10 cellular contexts compared by ENCODE assay signal in the genomic region with DNA sequence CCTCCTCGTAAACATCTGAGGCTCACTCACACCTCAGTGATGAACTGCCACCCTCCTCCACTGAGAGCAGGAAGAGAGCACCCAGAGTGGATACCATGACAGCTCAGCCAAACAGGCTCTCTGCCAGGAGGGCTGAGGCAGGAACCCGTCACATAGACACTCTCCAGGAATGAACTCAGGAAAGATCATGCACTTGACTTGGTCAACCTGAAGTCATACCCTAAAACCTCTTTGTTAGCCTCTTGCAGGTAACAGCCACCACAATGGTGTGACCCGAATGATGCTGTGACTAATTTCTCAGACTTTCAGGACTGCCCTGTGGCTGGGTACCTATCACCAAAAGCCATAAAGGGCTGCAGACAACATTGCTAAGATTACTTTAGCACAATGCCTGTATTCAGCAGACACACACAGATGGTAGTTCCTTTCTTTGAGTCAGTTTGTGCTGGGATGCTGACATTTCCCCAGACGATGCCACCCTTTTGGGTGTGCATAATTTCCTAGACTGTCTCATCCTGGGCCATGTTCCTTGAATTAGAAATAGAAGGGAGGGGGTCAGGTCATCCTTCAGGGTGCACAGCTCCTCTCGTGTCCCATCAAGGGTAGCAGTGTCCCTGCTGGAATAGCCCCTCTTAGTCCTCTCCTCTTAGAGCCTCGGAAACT. TPM values are rescaled to one million over a fixed set of nuclear protein-coding genes. Genes with fewer than 3 reads are reported as not detected.
DNase-seq lines count a peak whose midpoint lies in the region; ATAC-seq and TF ChIP-seq lines count a peak whose summit lies in the region.
"Had no signal": no experiment of that assay in that cellular context is flagged by ENCODE, and none has a peak within 500 bp of the region (broad histone marks: within the 10 kb centered on the region; RNA-seq: fewer than 3 reads in every experiment).

No MANE protein-coding gene starts in this region.

- intact Hi-C loops in psoas muscle (cut with DNase I) = no loop called here

- no peaks in the 10 kb centered on the region for H3K27me3 ChIP-seq in psoas muscle (ENCODE audit: insufficient read depth in 3 of 3, low read length in 2 of 3)

- no peaks in the 10 kb centered on the region for H3K36me3 ChIP-seq in psoas muscle (ENCODE audit: insufficient read depth in 1 of 2, low read depth in 1 of 2)

- peaks cover 24% of the 10 kb centered on the region for H3K4me1 ChIP-seq in psoas muscle

- H3K4me3 ChIP-seq in psoas muscle = no peak overlapping the region

- ATAC-seq in GM18858 (IDR thresholded peaks at IDR 0.05; ENCODE audit: unreplicated experiment) (peak; percentile 66), HG03064 (IDR thresholded peaks at IDR 0.05; ENCODE audit: low read depth, unreplicated experiment) (peak; percentile 77), psoas muscle (peak; percentile 44 to 83 (median 58)), HG02870 (IDR thresholded peaks at IDR 0.05; ENCODE audit: unreplicated experiment) (no peak)

- no peaks in the 10 kb centered on the region for H3K9me3 ChIP-seq in psoas muscle

- H3K27ac ChIP-seq in caudate nucleus (ENCODE audit: low read depth, low read length) (peak overlapping the region; percentile 4), psoas muscle (no peak overlapping the region)

- no peak for TF ChIP-seq CTCF in psoas muscle (IDR thresholded peaks at IDR 0.05)

- DNase-seq in caudate nucleus (lab: John Stamatoyannopoulos, UW) (no peak), psoas muscle (peak in 1 of 2 donors; percentile 45), dedifferentiated amniotic fluid mesenchymal stem cell (ENCODE audit: extremely low spot score) (no peak)
- no peak for DNase-seq in stimulated activated CD4-positive, alpha-beta T cell treated with anti-CD3 and anti-CD28 coated beads, Interleukin-12 subunit alpha, Interleukin-12 subunit beta, amount 100 ng/mL, for 4 hours
- DNase-seq: DMS79 treated with DMSO at 0.1 percent for 48 hours, NCI-H1048 had no signal

- whole genome bisulfite sequencing in psoas muscle, 3 donors = 56 to 68% (median 58%) methylated on average over 6 of the region's 6 CpGs

RNA-seq across cellular contexts. Expression of gene CX3CR1, which starts 30.3 kb away (rescaled TPM):
- total RNA-seq in psoas muscle = 1 to 10 TPM in 2 of 4 donors, under 1 TPM in 2; 0.55 to 1.9 (median 1.3) TPM
- under 1 TPM; 0.03 to 0.26 (median 0.12) TPM for polyA plus RNA-seq in psoas muscle
- total RNA-seq: fibroblast of villous mesenchyme had no signal

RNA-seq across cellular contexts. Expression of gene XIRP1, which starts 57.2 kb away (rescaled TPM):
- total RNA-seq in psoas muscle = 1,000 to 10,000 TPM in 1 of 4 donors, 100 to 1,000 TPM in 3; 601 to 2,126 (median 834) TPM
- polyA plus RNA-seq in psoas muscle = 100 to 1,000 TPM; 111 to 561 (median 523) TPM
- total RNA-seq: fibroblast of villous mesenchyme had no signal
